ENCODE assay signal across 1 cellular context in the genomic region with DNA sequence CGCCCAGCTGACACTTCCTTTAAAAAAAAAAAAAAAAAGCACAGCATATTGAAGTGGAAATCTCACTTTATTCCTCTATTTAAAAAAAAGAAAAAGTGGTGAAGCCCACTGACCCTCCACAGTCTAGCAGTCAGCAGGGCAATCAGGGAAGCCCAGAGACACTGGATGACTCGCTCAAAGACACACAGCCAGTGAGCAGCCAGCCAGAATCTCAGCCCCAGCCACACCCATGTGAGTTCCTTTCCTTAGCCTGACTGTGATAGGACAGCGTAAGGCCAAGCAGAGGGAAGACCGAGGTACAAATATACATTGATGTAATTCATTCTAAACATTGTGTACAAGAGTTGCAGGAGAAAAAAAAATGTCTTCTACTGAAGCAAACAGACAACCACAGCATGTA.
TF ChIP-seq lines count a peak whose summit lies in the region.

No MANE protein-coding gene starts in this region.

TF ChIP-seq in GM23338, 12 proteins besides CTCF, POLR2A, EP300 and RAD21 (continued from another document):
- TF ChIP-seq, protein P1, sequence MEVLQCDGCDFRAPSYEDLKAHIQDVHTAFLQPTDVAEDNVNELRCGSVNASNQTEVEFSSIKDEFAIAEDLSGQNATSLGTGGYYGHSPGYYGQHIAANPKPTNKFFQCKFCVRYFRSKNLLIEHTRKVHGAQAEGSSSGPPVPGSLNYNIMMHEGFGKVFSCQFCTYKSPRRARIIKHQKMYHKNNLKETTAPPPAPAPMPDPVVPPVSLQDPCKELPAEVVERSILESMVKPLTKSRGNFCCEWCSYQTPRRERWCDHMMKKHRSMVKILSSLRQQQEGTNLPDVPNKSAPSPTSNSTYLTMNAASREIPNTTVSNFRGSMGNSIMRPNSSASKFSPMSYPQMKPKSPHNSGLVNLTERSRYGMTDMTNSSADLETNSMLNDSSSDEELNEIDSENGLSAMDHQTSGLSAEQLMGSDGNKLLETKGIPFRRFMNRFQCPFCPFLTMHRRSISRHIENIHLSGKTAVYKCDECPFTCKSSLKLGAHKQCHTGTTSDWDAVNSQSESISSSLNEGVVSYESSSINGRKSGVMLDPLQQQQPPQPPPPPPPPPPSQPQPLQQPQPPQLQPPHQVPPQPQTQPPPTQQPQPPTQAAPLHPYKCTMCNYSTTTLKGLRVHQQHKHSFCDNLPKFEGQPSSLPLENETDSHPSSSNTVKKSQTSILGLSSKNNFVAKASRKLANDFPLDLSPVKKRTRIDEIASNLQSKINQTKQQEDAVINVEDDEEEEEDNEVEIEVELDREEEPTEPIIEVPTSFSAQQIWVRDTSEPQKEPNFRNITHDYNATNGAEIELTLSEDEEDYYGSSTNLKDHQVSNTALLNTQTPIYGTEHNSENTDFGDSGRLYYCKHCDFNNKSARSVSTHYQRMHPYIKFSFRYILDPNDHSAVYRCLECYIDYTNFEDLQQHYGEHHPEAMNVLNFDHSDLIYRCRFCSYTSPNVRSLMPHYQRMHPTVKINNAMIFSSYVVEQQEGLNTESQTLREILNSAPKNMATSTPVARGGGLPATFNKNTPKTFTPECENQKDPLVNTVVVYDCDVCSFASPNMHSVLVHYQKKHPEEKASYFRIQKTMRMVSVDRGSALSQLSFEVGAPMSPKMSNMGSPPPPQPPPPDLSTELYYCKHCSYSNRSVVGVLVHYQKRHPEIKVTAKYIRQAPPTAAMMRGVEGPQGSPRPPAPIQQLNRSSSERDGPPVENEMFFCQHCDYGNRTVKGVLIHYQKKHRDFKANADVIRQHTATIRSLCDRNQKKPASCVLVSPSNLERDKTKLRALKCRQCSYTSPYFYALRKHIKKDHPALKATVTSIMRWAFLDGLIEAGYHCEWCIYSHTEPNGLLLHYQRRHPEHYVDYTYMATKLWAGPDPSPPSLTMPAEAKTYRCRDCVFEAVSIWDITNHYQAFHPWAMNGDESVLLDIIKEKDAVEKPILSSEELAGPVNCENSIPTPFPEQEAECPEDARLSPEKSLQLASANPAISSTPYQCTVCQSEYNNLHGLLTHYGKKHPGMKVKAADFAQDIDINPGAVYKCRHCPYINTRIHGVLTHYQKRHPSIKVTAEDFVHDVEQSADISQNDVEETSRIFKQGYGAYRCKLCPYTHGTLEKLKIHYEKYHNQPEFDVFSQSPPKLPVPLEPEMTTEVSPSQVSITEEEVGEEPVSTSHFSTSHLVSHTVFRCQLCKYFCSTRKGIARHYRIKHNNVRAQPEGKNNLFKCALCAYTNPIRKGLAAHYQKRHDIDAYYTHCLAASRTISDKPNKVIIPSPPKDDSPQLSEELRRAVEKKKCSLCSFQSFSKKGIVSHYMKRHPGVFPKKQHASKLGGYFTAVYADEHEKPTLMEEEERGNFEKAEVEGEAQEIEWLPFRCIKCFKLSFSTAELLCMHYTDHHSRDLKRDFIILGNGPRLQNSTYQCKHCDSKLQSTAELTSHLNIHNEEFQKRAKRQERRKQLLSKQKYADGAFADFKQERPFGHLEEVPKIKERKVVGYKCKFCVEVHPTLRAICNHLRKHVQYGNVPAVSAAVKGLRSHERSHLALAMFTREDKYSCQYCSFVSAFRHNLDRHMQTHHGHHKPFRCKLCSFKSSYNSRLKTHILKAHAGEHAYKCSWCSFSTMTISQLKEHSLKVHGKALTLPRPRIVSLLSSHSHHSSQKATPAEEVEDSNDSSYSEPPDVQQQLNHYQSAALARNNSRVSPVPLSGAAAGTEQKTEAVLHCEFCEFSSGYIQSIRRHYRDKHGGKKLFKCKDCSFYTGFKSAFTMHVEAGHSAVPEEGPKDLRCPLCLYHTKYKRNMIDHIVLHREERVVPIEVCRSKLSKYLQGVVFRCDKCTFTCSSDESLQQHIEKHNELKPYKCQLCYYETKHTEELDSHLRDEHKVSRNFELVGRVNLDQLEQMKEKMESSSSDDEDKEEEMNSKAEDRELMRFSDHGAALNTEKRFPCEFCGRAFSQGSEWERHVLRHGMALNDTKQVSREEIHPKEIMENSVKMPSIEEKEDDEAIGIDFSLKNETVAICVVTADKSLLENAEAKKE (CRISPR knock-in tag; IDR thresholded peaks at IDR 0.05), result no peak
- TF ChIP-seq STAT1 (IDR thresholded peaks at IDR 0.05; ENCODE audit: unreplicated experiment), result no peak
